Comparison of ENCODE assay signal across 1 cellular context in genomic region chr15:85172846-85173490, GRCh38.
TF ChIP-seq lines count a peak whose summit lies in the region.

No MANE protein-coding gene starts in this region.

TF ChIP-seq in K562, 482 proteins besides CTCF, POLR2A, EP300 and RAD21 (continued from another document and continues in another):
- TF ChIP-seq MGA (IDR thresholded peaks at IDR 0.05) (no peak), IRF1 (CRISPR knock-in tag; IDR thresholded peaks at IDR 0.05; ENCODE audit: borderline replicate concordance) (no peak), NFIC (IDR thresholded peaks at IDR 0.05) (0 out of 2 replicates have a peak, but pooled peaks have one; percentile 10), RCOR1 (IDR thresholded peaks at IDR 0.05; ENCODE audit: borderline replicate concordance in 1 of 2, low read depth in 2 of 2, low read length in 2 of 2) (peak in 1 of 2 experiments; percentile 54; a peak in 1 of 4 replicates), MAFK (IDR thresholded peaks at IDR 0.05; ENCODE audit: low read length) (no peak), ARID3A (IDR thresholded peaks at IDR 0.05; ENCODE audit: borderline replicate concordance, low read depth, low read length) (no peak), ZNF444 (CRISPR knock-in tag; IDR thresholded peaks at IDR 0.05) (no peak), FOXA1 (IDR thresholded peaks at IDR 0.05; ENCODE audit: borderline replicate concordance) (no peak), ZNF449 (CRISPR knock-in tag; IDR thresholded peaks at IDR 0.05) (no peak), ZKSCAN8 (CRISPR knock-in tag; IDR thresholded peaks at IDR 0.05) (no peak), FOXJ2 (tag; IDR thresholded peaks at IDR 0.05) (no peak), PRDM10 (IDR thresholded peaks at IDR 0.05; ENCODE audit: partially characterized antibody) (peak; percentile 8), ZNF695 (CRISPR knock-in tag; IDR thresholded peaks at IDR 0.05) (no peak), MED1 (CRISPR knock-in tag; IDR thresholded peaks at IDR 0.05; ENCODE audit: borderline replicate concordance) (no peak), ZNF232 (CRISPR knock-in tag; IDR thresholded peaks at IDR 0.05) (no peak), ZNF717 (CRISPR knock-in tag; IDR thresholded peaks at IDR 0.05) (no peak), USF1 (CRISPR knock-in tag; IDR thresholded peaks at IDR 0.05) (peak; percentile 25; the same call in 1 of the 2 replicates), KLF6 (CRISPR knock-in tag; IDR thresholded peaks at IDR 0.05; ENCODE audit: borderline replicate concordance) (no peak), BCL6 (CRISPR knock-in tag; IDR thresholded peaks at IDR 0.05) (no peak), PHF20 (IDR thresholded peaks at IDR 0.05; ENCODE audit: partially characterized antibody) (peak; percentile 43), RBM39 (optimal IDR thresholded peaks at IDR 0.05; ENCODE audit: low read depth, low read length) (no peak), NCOA6 (IDR thresholded peaks at IDR 0.05) (no peak), NCOA2 (IDR thresholded peaks at IDR 0.05; ENCODE audit: partially characterized antibody in 2 of 2) (no peak), FOXK2 (conservative IDR thresholded peaks at IDR 0.05 in 1 of 2, IDR thresholded peaks at IDR 0.05 in 1 of 2; ENCODE audit: low read depth in 2 of 2) (no peak), ZNF584 (CRISPR knock-in tag; IDR thresholded peaks at IDR 0.05; ENCODE audit: low read depth) (no peak), ETV1 (tag; conservative IDR thresholded peaks at IDR 0.05; ENCODE audit: low read depth) (0 out of 2 replicates have a peak, but pooled peaks have one; percentile 22), PCBP1 (IDR thresholded peaks at IDR 0.05; ENCODE audit: low read depth, low read length, poor library complexity, severe bottlenecking) (no peak), SAP30 (IDR thresholded peaks at IDR 0.05; ENCODE audit: borderline replicate concordance, insufficient read depth, low read depth, low read length, poor library complexity, severe bottlenecking) (no peak), ZNF311 (CRISPR knock-in tag; IDR thresholded peaks at IDR 0.05) (no peak), HDAC1 (IDR thresholded peaks at IDR 0.05) (peak in 1 of 2 experiments; percentile 55; a peak in 1 of 4 replicates), HES1 (IDR thresholded peaks at IDR 0.05; ENCODE audit: low read depth) (no peak), ESRRA (IDR thresholded peaks at IDR 0.05; ENCODE audit: borderline replicate concordance, low read depth) (no peak), HDAC2 (IDR thresholded peaks at IDR 0.05) (peak; percentile 57; the same call in 1 of the 2 replicates), PURB (CRISPR knock-in tag; IDR thresholded peaks at IDR 0.05; ENCODE audit: low read depth) (no peak), HMGN3 (IDR thresholded peaks at IDR 0.05; ENCODE audit: borderline replicate concordance, extremely low read depth, insufficient read length, low read depth, low read length) (no peak), ZKSCAN1 (IDR thresholded peaks at IDR 0.05; ENCODE audit: low read depth, low read length) (no peak)
